Comparison of ENCODE assay signal across 8 cellular contexts in the genomic region with DNA sequence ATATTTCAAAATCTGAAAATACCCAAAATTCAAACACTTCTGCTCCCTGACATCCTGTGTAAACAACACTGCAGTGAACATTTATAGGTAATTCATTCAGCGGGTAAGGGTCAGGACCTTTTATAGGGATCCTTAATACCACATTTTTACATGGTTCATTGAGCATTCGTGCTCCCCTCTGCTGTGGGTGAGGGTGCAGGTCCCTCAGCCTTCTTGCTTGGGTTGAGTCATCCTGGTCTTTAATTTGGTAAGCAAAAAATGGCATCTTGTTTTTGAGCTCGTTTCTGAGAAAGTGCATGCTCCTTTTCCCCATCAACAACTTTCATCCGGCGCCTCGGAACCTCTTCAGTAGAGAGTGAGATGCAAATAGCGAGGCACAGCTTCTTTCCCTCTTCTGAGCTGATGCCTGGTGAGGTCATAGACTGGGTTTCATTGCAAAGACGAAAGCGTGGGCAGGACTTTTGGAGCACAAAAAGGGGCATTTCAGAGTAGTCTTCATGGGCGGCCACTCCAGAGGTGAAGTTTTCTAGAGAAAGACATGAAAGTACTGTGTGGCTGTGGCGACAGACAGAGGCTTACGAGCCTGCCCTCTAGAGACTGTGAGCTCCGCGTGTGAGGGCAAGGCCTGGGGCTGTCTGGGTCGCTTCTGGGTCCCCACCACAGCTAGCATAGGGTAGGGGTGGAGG. TPM values are rescaled to one million over a fixed set of nuclear protein-coding genes. Genes with fewer than 3 reads are reported as not detected.
A peak's percentile ranks its signal among the peaks of the same experiment; 100 is the strongest.
DNase-seq lines count a peak whose midpoint lies in the region; ATAC-seq and TF ChIP-seq lines count a peak whose summit lies in the region.

No MANE protein-coding gene starts in this region.

- H3K9me3 Mint-ChIP-seq in CD4-positive, alpha-beta T cell: no peaks in the 10 kb centered on the region
- H3K9me3 Mint-ChIP-seq in activated naive CD8-positive, alpha-beta T cell treated with anti-CD3 and anti-CD28 coated beads, Interleukin-2, amount 10 ng/mL, durations not matched to agents 7 days and 5 days: no peaks in the 10 kb centered on the region

- no peak for TF ChIP-seq CTCF in CD4-positive, alpha-beta T cell (IDR thresholded peaks at IDR 0.05)
- TF ChIP-seq CTCF in Peyer's patch (IDR thresholded peaks at IDR 0.05): no peak

- no peaks in the 10 kb centered on the region for H3K9me3 ChIP-seq in CD4-positive, alpha-beta T cell (ENCODE audit: control insufficient read depth, low read length)
- H3K9me3 ChIP-seq in Peyer's patch (no peaks in the 10 kb centered on the region), MG63 (no peaks in the 10 kb centered on the region)

- CTCF ChIA-PET in CD4-positive, alpha-beta T cell (lab: Charles Lee): interaction anchor here (0.6 to 4.4 kb wide), 19 partner anchors 9 to 526 kb away, joined by 3 to 57 read pairs (median 6); a partner anchor contains a TSS

- H3K4me1 Mint-ChIP-seq in CD4-positive, alpha-beta T cell (ENCODE audit: low read depth): peaks cover 74% of the 10 kb centered on the region
- peaks cover 60% of the 10 kb centered on the region for H3K4me1 Mint-ChIP-seq in activated naive CD8-positive, alpha-beta T cell treated with anti-CD3 and anti-CD28 coated beads, Interleukin-2, amount 10 ng/mL, durations not matched to agents 7 days and 5 days

- H3K27me3 ChIP-seq in CD4-positive, alpha-beta T cell (ENCODE audit: control insufficient read depth, insufficient read depth, low read length): no peaks in the 10 kb centered on the region
- H3K27me3 ChIP-seq in Peyer's patch: no peaks in the 10 kb centered on the region
- no peaks in the 10 kb centered on the region for H3K27me3 ChIP-seq in MG63

- POLR2A ChIA-PET in CD4-positive, alpha-beta T cell (lab: Charles Lee): interaction anchor here (0.6 to 6.2 kb wide), 17 partner anchors 9 to 471 kb away, joined by 3 to 126 read pairs (median 6); a partner anchor contains a TSS
- POLR2A ChIA-PET in activated naive CD8-positive, alpha-beta T cell treated with anti-CD3 and anti-CD28 coated beads, Interleukin-2, amount 10 ng/mL, durations not matched to agents 7 days and 5 days (lab: Charles Lee): interaction anchor here (0.5 to 3.8 kb wide), 14 partner anchors 12 to 87 kb away, joined by 3 to 41 read pairs (median 6); a partner anchor contains a TSS

- peak; percentile 81 for ATAC-seq in CD4-positive, alpha-beta T cell (ENCODE audit: poor library complexity)
- peak; percentile 63 for ATAC-seq in GM21526 (IDR thresholded peaks at IDR 0.05; ENCODE audit: low FRiP score, unreplicated experiment)
- peak; percentile 81 for ATAC-seq in activated naive CD8-positive, alpha-beta T cell treated with anti-CD3 and anti-CD28 coated beads, Interleukin-2, amount 10 ng/mL, durations not matched to agents 7 days and 5 days (ENCODE audit: low read depth)

- peak overlapping the region; percentile 49 for H3K4me3 Mint-ChIP-seq in CD4-positive, alpha-beta T cell
- peak overlapping the region; percentile 81 for H3K4me3 Mint-ChIP-seq in activated naive CD8-positive, alpha-beta T cell treated with anti-CD3 and anti-CD28 coated beads, Interleukin-2, amount 10 ng/mL, durations not matched to agents 7 days and 5 days

- peaks cover 0 to 5% (median 0%) of the 10 kb centered on the region in 3 donors for H3K36me3 ChIP-seq in Peyer's patch
- peaks cover 91% of the 10 kb centered on the region for H3K36me3 ChIP-seq in MG63

- intact Hi-C loops in CD4-positive, alpha-beta T cell (cut with DNase I, micrococcal nuclease): loop anchor here (1.0 to 2.0 kb wide), 6 partner anchors 10 to 44 kb away; a partner anchor contains a TSS

- peak overlapping the region; percentile 90 for H3K27ac Mint-ChIP-seq in CD4-positive, alpha-beta T cell
- H3K27ac Mint-ChIP-seq in activated naive CD8-positive, alpha-beta T cell treated with anti-CD3 and anti-CD28 coated beads, Interleukin-2, amount 10 ng/mL, durations not matched to agents 7 days and 5 days: peak overlapping the region; percentile 99

- TF ChIP-seq POLR2A in Peyer's patch (IDR thresholded peaks at IDR 0.05): no peak

- DNase-seq in CD4-positive, alpha-beta T cell: peak; percentile 63 to 88 (median 77)
- DNase-seq in Peyer's patch (peak; percentile 50 to 77 (median 60)), amniotic stem cell (lab: John Stamatoyannopoulos, UW) (no peak), HK-2 (ENCODE audit: unreplicated experiment) (no peak), MG63 (no peak)
- peak; percentile 69 for DNase-seq in activated naive CD8-positive, alpha-beta T cell treated with anti-CD3 and anti-CD28 coated beads, Interleukin-2, amount 10 ng/mL, durations not matched to agents 7 days and 5 days
- peak; percentile 36 for DNase-seq in stimulated activated CD8-positive, alpha-beta memory T cell treated with anti-CD3 and anti-CD28 coated beads, Interleukin-12 subunit alpha, Interleukin-12 subunit beta, amount 100 ng/mL, for 1 hour (ENCODE audit: low read depth)

- peak overlapping the region; percentile 84 for H3K27ac ChIP-seq in CD4-positive, alpha-beta T cell (ENCODE audit: low read depth, low read length)
- H3K27ac ChIP-seq in Peyer's patch: peak overlapping the region; percentile 8 to 73 (median 55)

- peaks cover 5 to 42% (median 16%) of the 10 kb centered on the region in 4 donors for H3K4me1 ChIP-seq in Peyer's patch

- H3K36me3 Mint-ChIP-seq in CD4-positive, alpha-beta T cell (ENCODE audit: low read depth): peaks cover 35% of the 10 kb centered on the region
- H3K36me3 Mint-ChIP-seq in activated naive CD8-positive, alpha-beta T cell treated with anti-CD3 and anti-CD28 coated beads, Interleukin-2, amount 10 ng/mL, durations not matched to agents 7 days and 5 days: peaks cover 39% of the 10 kb centered on the region

- no peaks in the 10 kb centered on the region for H3K27me3 Mint-ChIP-seq in CD4-positive, alpha-beta T cell
- H3K27me3 Mint-ChIP-seq in activated naive CD8-positive, alpha-beta T cell treated with anti-CD3 and anti-CD28 coated beads, Interleukin-2, amount 10 ng/mL, durations not matched to agents 7 days and 5 days: no peaks in the 10 kb centered on the region

- H3K4me3 ChIP-seq in Peyer's patch (no peak overlapping the region), MG63 (no peak overlapping the region)

RNA-seq across cellular contexts. Expression of a gene that starts 44.5 kb away (rescaled TPM):
- 10 to 100 TPM; 39.8 to 42.1 TPM for total RNA-seq in CD4-positive, alpha-beta T cell
- total RNA-seq in Peyer's patch: 10 to 100 TPM in 1 of 4 donors, 1 to 10 TPM in 3; 4.1 to 10.0 (median 5.5) TPM
- 10 to 100 TPM; 29.5 to 29.9 TPM for total RNA-seq in activated naive CD8-positive, alpha-beta T cell treated with anti-CD3 and anti-CD28 coated beads, Interleukin-2, amount 10 ng/mL, durations not matched to agents 7 days and 5 days
- total RNA-seq in MG63 (2014; rRNA removed; shearing (Covaris generic); ENCODE audit: low replicate concordance): 14.7 and 38.8 TPM in 2 replicates

RNA-seq across cellular contexts. Expression of a gene that starts 55.8 kb away (rescaled TPM):
- 10 to 100 TPM; 29.6 to 30.9 TPM for total RNA-seq in CD4-positive, alpha-beta T cell
- 10 to 100 TPM; 35.9 to 73.4 (median 40.3) TPM for total RNA-seq in Peyer's patch
- total RNA-seq in activated naive CD8-positive, alpha-beta T cell treated with anti-CD3 and anti-CD28 coated beads, Interleukin-2, amount 10 ng/mL, durations not matched to agents 7 days and 5 days: 100 to 1,000 TPM; 108 to 114 TPM
- 389 and 411 TPM in 2 replicates for total RNA-seq in MG63 (2014; rRNA removed; shearing (Covaris generic); ENCODE audit: low replicate concordance)

Comparison
In these comparisons a context has a peak if more than half of its experiments do, and no peak if none do; other contexts are left out.
1. DNase-seq: peak in CD4-positive, alpha-beta T cell (10 of 10), Peyer's patch (3 of 3), activated naive CD8-positive, alpha-beta T cell treated with anti-CD3 and anti-CD28 coated beads, Interleukin-2, amount 10 ng/mL, durations not matched to agents 7 days and 5 days (single experiment) and stimulated activated CD8-positive, alpha-beta memory T cell treated with anti-CD3 and anti-CD28 coated beads, Interleukin-12 subunit alpha, Interleukin-12 subunit beta, amount 100 ng/mL, for 1 hour (single experiment); none in amniotic stem cell (single experiment), HK-2 (single experiment) and MG63 (single experiment).
2. Peak in every context shown above with its lines, with median percentiles within 50 percentile points of each other: ATAC-seq.